Comparison of ENCODE assay signal across 10 cellular contexts in genomic region chr10:110815354-110816004, GRCh38. TPM values are rescaled to one million over a fixed set of nuclear protein-coding genes. Genes with fewer than 3 reads are reported as not detected.
DNase-seq lines count a peak whose midpoint lies in the region; ATAC-seq and TF ChIP-seq lines count a peak whose summit lies in the region.
"Had no signal": no experiment of that assay in that cellular context is flagged by ENCODE, and none has a peak within 500 bp of the region (broad histone marks: within the 10 kb centered on the region; RNA-seq: fewer than 3 reads in every experiment).

No MANE protein-coding gene starts in this region.

- whole genome bisulfite sequencing in sigmoid colon, 2 donors = 48 to 53% methylated on average over 1 of the region's 1 CpG

- peak; percentile 46 for DNase-seq in activated CD8-positive, alpha-beta T cell treated with anti-CD3 and anti-CD28 coated beads for 36 hours
- no peak for DNase-seq in activated CD8-positive, alpha-beta T cell treated with anti-CD3 and anti-CD28 coated beads, Interleukin-2, amount 10 ng/mL, durations not matched to agents 7 days and 5 days
- DNase-seq in sigmoid colon = peak; percentile 66
- no peak for DNase-seq in effector memory CD4-positive, alpha-beta T cell
- no peak for DNase-seq in T-helper 9 cell
- DNase-seq: NCI-H1048, T1000 had no signal

- no peaks in the 10 kb centered on the region for H3K36me3 Mint-ChIP-seq in activated CD8-positive, alpha-beta T cell treated with anti-CD3 and anti-CD28 coated beads for 36 hours (ENCODE audit: low read depth)
- no peaks in the 10 kb centered on the region for H3K36me3 Mint-ChIP-seq in activated CD8-positive, alpha-beta T cell treated with anti-CD3 and anti-CD28 coated beads, Interleukin-2, amount 10 ng/mL, durations not matched to agents 7 days and 5 days (ENCODE audit: low read depth)

- intact Hi-C loops in activated CD8-positive, alpha-beta T cell treated with anti-CD3 and anti-CD28 coated beads for 36 hours (cut with micrococcal nuclease) = no loop called here
- intact Hi-C loops in sigmoid colon (cut with DNase I) = no loop called here

- no peaks in the 10 kb centered on the region for H3K9me3 Mint-ChIP-seq in activated CD8-positive, alpha-beta T cell treated with anti-CD3 and anti-CD28 coated beads for 36 hours
- H3K9me3 Mint-ChIP-seq in activated CD8-positive, alpha-beta T cell treated with anti-CD3 and anti-CD28 coated beads, Interleukin-2, amount 10 ng/mL, durations not matched to agents 7 days and 5 days (ENCODE audit: insufficient read depth) = no peaks in the 10 kb centered on the region

- H3K9me3 ChIP-seq in sigmoid colon = no peaks in the 10 kb centered on the region
- no peaks in the 10 kb centered on the region for H3K9me3 ChIP-seq in effector memory CD4-positive, alpha-beta T cell (ENCODE audit: control insufficient read depth, low read length)

- H3K27ac ChIP-seq in sigmoid colon = no peak overlapping the region
- no peak overlapping the region for H3K27ac ChIP-seq in effector memory CD4-positive, alpha-beta T cell (ENCODE audit: insufficient read depth, low read length, poor library complexity, severe bottlenecking)

- no peak for TF ChIP-seq EP300 in sigmoid colon (IDR thresholded peaks at IDR 0.05)

- H3K36me3 ChIP-seq in sigmoid colon = peaks cover 0 to 4% (median 0%) of the 10 kb centered on the region in 4 donors
- H3K36me3 ChIP-seq in effector memory CD4-positive, alpha-beta T cell (ENCODE audit: control insufficient read depth, insufficient read depth, low read length) = no peaks in the 10 kb centered on the region

- no peak for TF ChIP-seq POLR2A in sigmoid colon (IDR thresholded peaks at IDR 0.05)

- H3K4me1 ChIP-seq in sigmoid colon = peaks cover 0 to 42% (median 40%) of the 10 kb centered on the region in 4 donors
- H3K4me1 ChIP-seq in effector memory CD4-positive, alpha-beta T cell (ENCODE audit: control insufficient read depth, insufficient read depth, low read length, poor library complexity, severe bottlenecking) = no peaks in the 10 kb centered on the region

- no peak overlapping the region for H3K4me3 ChIP-seq in sigmoid colon
- H3K4me3 ChIP-seq in effector memory CD4-positive, alpha-beta T cell (ENCODE audit: insufficient read depth, low read depth, low read length, poor library complexity, severe bottlenecking) = no peak overlapping the region

- no peaks in the 10 kb centered on the region for H3K27me3 Mint-ChIP-seq in activated CD8-positive, alpha-beta T cell treated with anti-CD3 and anti-CD28 coated beads for 36 hours
- no peaks in the 10 kb centered on the region for H3K27me3 Mint-ChIP-seq in activated CD8-positive, alpha-beta T cell treated with anti-CD3 and anti-CD28 coated beads, Interleukin-2, amount 10 ng/mL, durations not matched to agents 7 days and 5 days (ENCODE audit: low read depth)

- no peak for TF ChIP-seq CTCF in activated CD8-positive, alpha-beta T cell treated with anti-CD3 and anti-CD28 coated beads for 36 hours (IDR thresholded peaks at IDR 0.05)
- TF ChIP-seq CTCF in sigmoid colon (IDR thresholded peaks at IDR 0.05) = no peak

- H3K27me3 ChIP-seq in sigmoid colon = no peaks in the 10 kb centered on the region
- H3K27me3 ChIP-seq in effector memory CD4-positive, alpha-beta T cell (replicated peaks; ENCODE audit: control insufficient read depth, insufficient read depth, low read length, poor library complexity, severe bottlenecking) = no peaks in the 10 kb centered on the region

- ATAC-seq in activated CD8-positive, alpha-beta T cell treated with anti-CD3 and anti-CD28 coated beads for 36 hours = peak; percentile 91
- no peak for ATAC-seq in activated CD8-positive, alpha-beta T cell treated with anti-CD3 and anti-CD28 coated beads, Interleukin-2, amount 10 ng/mL, durations not matched to agents 7 days and 5 days
- peak; percentile 77 for ATAC-seq in HG02571 (IDR thresholded peaks at IDR 0.05; ENCODE audit: unreplicated experiment)
- peak; percentile 74 for ATAC-seq in HG03565 (IDR thresholded peaks at IDR 0.05; ENCODE audit: unreplicated experiment)
- no peak for ATAC-seq in HG03139 (IDR thresholded peaks at IDR 0.05; ENCODE audit: unreplicated experiment)

- CTCF ChIA-PET in activated CD8-positive, alpha-beta T cell treated with anti-CD3 and anti-CD28 coated beads for 36 hours (lab: Charles Lee) = no interaction called here
- CTCF ChIA-PET in activated CD8-positive, alpha-beta T cell treated with anti-CD3 and anti-CD28 coated beads, Interleukin-2, amount 10 ng/mL, durations not matched to agents 7 days and 5 days (lab: Charles Lee) = no interaction called here

- peaks cover 47% of the 10 kb centered on the region for H3K4me1 Mint-ChIP-seq in activated CD8-positive, alpha-beta T cell treated with anti-CD3 and anti-CD28 coated beads for 36 hours (ENCODE audit: low read depth)
- peaks cover 28% of the 10 kb centered on the region for H3K4me1 Mint-ChIP-seq in activated CD8-positive, alpha-beta T cell treated with anti-CD3 and anti-CD28 coated beads, Interleukin-2, amount 10 ng/mL, durations not matched to agents 7 days and 5 days (ENCODE audit: low read depth)

- POLR2A ChIA-PET in activated CD8-positive, alpha-beta T cell treated with anti-CD3 and anti-CD28 coated beads for 36 hours (lab: Charles Lee) = no interaction called here
- POLR2A ChIA-PET in activated CD8-positive, alpha-beta T cell treated with anti-CD3 and anti-CD28 coated beads, Interleukin-2, amount 10 ng/mL, durations not matched to agents 7 days and 5 days (lab: Charles Lee) = no interaction called here

- peak overlapping the region; percentile 66 for H3K27ac Mint-ChIP-seq in activated CD8-positive, alpha-beta T cell treated with anti-CD3 and anti-CD28 coated beads for 36 hours
- no peak overlapping the region for H3K27ac Mint-ChIP-seq in activated CD8-positive, alpha-beta T cell treated with anti-CD3 and anti-CD28 coated beads, Interleukin-2, amount 10 ng/mL, durations not matched to agents 7 days and 5 days

- no peak overlapping the region for H3K4me3 Mint-ChIP-seq in activated CD8-positive, alpha-beta T cell treated with anti-CD3 and anti-CD28 coated beads for 36 hours
- H3K4me3 Mint-ChIP-seq in activated CD8-positive, alpha-beta T cell treated with anti-CD3 and anti-CD28 coated beads, Interleukin-2, amount 10 ng/mL, durations not matched to agents 7 days and 5 days = no peak overlapping the region

RNA-seq across cellular contexts. Expression of gene PDCD4, which starts 56.2 kb away (rescaled TPM):
- total RNA-seq in activated CD8-positive, alpha-beta T cell treated with anti-CD3 and anti-CD28 coated beads for 36 hours = 100 to 1,000 TPM; 186 to 190 TPM
- total RNA-seq in activated CD8-positive, alpha-beta T cell treated with anti-CD3 and anti-CD28 coated beads, Interleukin-2, amount 10 ng/mL, durations not matched to agents 7 days and 5 days = 10 to 100 TPM; 97.1 to 98.4 TPM
- total RNA-seq in sigmoid colon = 100 to 1,000 TPM in 3 of 4 donors, 10 to 100 TPM in 1; 64.3 to 140 (median 127) TPM
- 100 to 1,000 TPM; 179 to 327 (median 236) TPM for polyA plus RNA-seq in sigmoid colon

Comparison
In these comparisons a context has a peak if more than half of its experiments do, and no peak if none do; other contexts are left out.
1. ATAC-seq: peak in activated CD8-positive, alpha-beta T cell treated with anti-CD3 and anti-CD28 coated beads for 36 hours (single experiment), HG02571 (single experiment) and HG03565 (single experiment); none in activated CD8-positive, alpha-beta T cell treated with anti-CD3 and anti-CD28 coated beads, Interleukin-2, amount 10 ng/mL, durations not matched to agents 7 days and 5 days (single experiment) and HG03139 (single experiment).
2. DNase-seq: peak in activated CD8-positive, alpha-beta T cell treated with anti-CD3 and anti-CD28 coated beads for 36 hours (single experiment) and sigmoid colon (single experiment); none in activated CD8-positive, alpha-beta T cell treated with anti-CD3 and anti-CD28 coated beads, Interleukin-2, amount 10 ng/mL, durations not matched to agents 7 days and 5 days (single experiment), effector memory CD4-positive, alpha-beta T cell (0 of 3) and T-helper 9 cell (single experiment).